Comparison of ENCODE assay signal across 32 cellular contexts in genomic region chr14:52778702-52779101, GRCh38.
"Had no signal": no experiment of that assay in that cellular context is flagged by ENCODE, and none has a peak within 500 bp of the region (broad histone marks: within the 10 kb centered on the region; RNA-seq: fewer than 3 reads in every experiment).

No MANE protein-coding gene starts in this region.

- H3K36me3 ChIP-seq: breast epithelium had no signal

- H3K9me3 ChIP-seq: ascending aorta, breast epithelium, esophagus muscularis mucosa, gastrocnemius medialis, heart left ventricle had no signal

- H3K4me1 ChIP-seq: breast epithelium, foreskin keratinocyte, gastrocnemius medialis had no signal

- H3K4me3 ChIP-seq: ascending aorta, breast epithelium, coronary artery, dorsolateral prefrontal cortex, esophagus muscularis mucosa, gastrocnemius medialis, heart left ventricle had no signal

- H3K36me3 Mint-ChIP-seq: activated naive CD4-positive, alpha-beta T cell treated with anti-CD3 and anti-CD28 coated beads, Interleukin-2, amount 50 U/mL, for 72 hours had no signal

- H3K4me1 Mint-ChIP-seq: activated CD4-positive, alpha-beta T cell treated with anti-CD3 and anti-CD28 coated beads for 36 hours; activated CD4-positive, alpha-beta T cell treated with anti-CD3 and anti-CD28 coated beads, Interleukin-2, amount 10 ng/mL, durations not matched to agents 24 days and 14 days; activated CD8-positive, alpha-beta memory T cell treated with anti-CD3 and anti-CD28 coated beads, Interleukin-2, amount 10 ng/mL, durations not matched to agents 7 days and 5 days; activated naive CD4-positive, alpha-beta T cell treated with anti-CD3 and anti-CD28 coated beads, Interleukin-2, amount 10 ng/mL, durations not matched to agents 7 days and 5 days; activated naive CD8-positive, alpha-beta T cell treated with anti-CD3 and anti-CD28 coated beads, Interleukin-2, amount 10 ng/mL, durations not matched to agents 7 days and 5 days; brain; central memory CD8-positive, alpha-beta T cell; endodermal cell had no signal

- H3K27ac ChIP-seq: ascending aorta, breast epithelium, coronary artery, dorsolateral prefrontal cortex, esophagus muscularis mucosa, foreskin keratinocyte, gastrocnemius medialis, heart left ventricle had no signal

- H3K27me3 ChIP-seq: ascending aorta, breast epithelium, dorsolateral prefrontal cortex, esophagus muscularis mucosa, foreskin keratinocyte, gastrocnemius medialis, heart left ventricle had no signal

- DNase-seq: activated CD4-positive, alpha-beta memory T cell treated with anti-CD3 and anti-CD28 coated beads for 36 hours; activated CD4-positive, alpha-beta T cell treated with anti-CD3 and anti-CD28 coated beads for 36 hours; activated CD4-positive, alpha-beta T cell treated with anti-CD3 and anti-CD28 coated beads, Interleukin-2, amount 10 ng/mL, durations not matched to agents 24 days and 14 days; activated CD4-positive, CD25-positive, alpha-beta regulatory T cell; activated CD4-positive, CD25-positive, alpha-beta regulatory T cell treated with anti-CD3 and anti-CD28 coated beads, Interleukin-2, amount 50 U/mL, for 72 hours; activated CD8-positive, alpha-beta memory T cell treated with anti-CD3 and anti-CD28 coated beads, Interleukin-2, amount 10 ng/mL, durations not matched to agents 7 days and 5 days; activated CD8-positive, alpha-beta memory T cell treated with anti-CD3 and anti-CD28 coated beads, Interleukin-2, amount 50 U/mL, for 4 hours; activated CD8-positive, alpha-beta T cell treated with anti-CD3 and anti-CD28 coated beads, Interleukin-2, amount 10 ng/mL, durations not matched to agents 7 days and 5 days; activated gamma-delta T cell; activated naive CD4-positive, alpha-beta T cell; activated naive CD4-positive, alpha-beta T cell treated with anti-CD3 and anti-CD28 coated beads, Interleukin-2, amount 10 ng/mL, durations not matched to agents 7 days and 5 days; activated naive CD8-positive, alpha-beta T cell treated with anti-CD3 and anti-CD28 coated beads, Interleukin-2, amount 10 ng/mL, durations not matched to agents 7 days and 5 days; activated T-cell treated with anti-CD3 and anti-CD28 coated beads, Interleukin-2, amount 50 U/mL, for 1 hour; activated T-cell treated with anti-CD3 and anti-CD28 coated beads, Interleukin-2, amount 50 U/mL, for 48 hours; dorsolateral prefrontal cortex; effector memory CD4-positive, alpha-beta T cell; endodermal cell; erythroblast; gastrocnemius medialis; glutamatergic neuron; heart left ventricle; T-helper 2 cell had no signal

- H3K9me3 Mint-ChIP-seq: activated CD4-positive, alpha-beta memory T cell treated with anti-CD3 and anti-CD28 coated beads for 36 hours; activated CD4-positive, alpha-beta T cell treated with anti-CD3 and anti-CD28 coated beads, Interleukin-2, amount 10 ng/mL, durations not matched to agents 24 days and 14 days; activated naive CD4-positive, alpha-beta T cell treated with anti-CD3 and anti-CD28 coated beads, Interleukin-2, amount 10 ng/mL, durations not matched to agents 7 days and 5 days; activated naive CD4-positive, alpha-beta T cell treated with anti-CD3 and anti-CD28 coated beads, Interleukin-2, amount 50 U/mL, for 72 hours; activated naive CD8-positive, alpha-beta T cell treated with anti-CD3 and anti-CD28 coated beads, Interleukin-2, amount 10 ng/mL, durations not matched to agents 7 days and 5 days; activated T-helper 1 cell treated with anti-CD3 and anti-CD28 coated beads, Interleukin-12 subunit alpha, Interleukin-12 subunit beta, Interleukin-2, Interleukin-4 antibody, amounts not matched to agents 30 ng/mL and 10 ng/mL and 1 ng/mL, durations not matched to agents 14 hours and 24 hours and 36 hours; brain; central memory CD8-positive, alpha-beta T cell; dendritic cell treated with granulocyte-macrophage colony-stimulating factor and Interleukin-4, amounts not matched to agents 40 ng/mL and 50 ng/mL, for 4 days; endodermal cell had no signal

- H3K4me3 Mint-ChIP-seq: activated CD4-positive, alpha-beta memory T cell treated with anti-CD3 and anti-CD28 coated beads for 36 hours; activated CD4-positive, alpha-beta T cell treated with anti-CD3 and anti-CD28 coated beads for 36 hours; activated CD4-positive, alpha-beta T cell treated with anti-CD3 and anti-CD28 coated beads, Interleukin-2, amount 10 ng/mL, durations not matched to agents 24 days and 14 days; activated CD8-positive, alpha-beta memory T cell treated with anti-CD3 and anti-CD28 coated beads, Interleukin-2, amount 10 ng/mL, durations not matched to agents 7 days and 5 days; activated CD8-positive, alpha-beta T cell treated with anti-CD3 and anti-CD28 coated beads, Interleukin-2, amount 10 ng/mL, durations not matched to agents 7 days and 5 days; activated naive CD4-positive, alpha-beta T cell treated with anti-CD3 and anti-CD28 coated beads, Interleukin-2, amount 10 ng/mL, durations not matched to agents 7 days and 5 days; activated naive CD8-positive, alpha-beta T cell treated with anti-CD3 and anti-CD28 coated beads, Interleukin-2, amount 10 ng/mL, durations not matched to agents 7 days and 5 days; activated T-helper 1 cell treated with anti-CD3 and anti-CD28 coated beads, Interleukin-12 subunit alpha, Interleukin-12 subunit beta, Interleukin-2, Interleukin-4 antibody, amounts not matched to agents 30 ng/mL and 10 ng/mL and 1 ng/mL, durations not matched to agents 14 hours and 24 hours and 36 hours; brain; central memory CD8-positive, alpha-beta T cell; dendritic cell treated with granulocyte-macrophage colony-stimulating factor and Interleukin-4, amounts not matched to agents 40 ng/mL and 50 ng/mL, for 4 days; endodermal cell had no signal

- H3K27me3 Mint-ChIP-seq: activated CD4-positive, alpha-beta memory T cell treated with anti-CD3 and anti-CD28 coated beads for 36 hours; activated CD4-positive, alpha-beta T cell treated with anti-CD3 and anti-CD28 coated beads for 36 hours; activated CD4-positive, alpha-beta T cell treated with anti-CD3 and anti-CD28 coated beads, Interleukin-2, amount 10 ng/mL, durations not matched to agents 24 days and 14 days; activated CD8-positive, alpha-beta memory T cell treated with anti-CD3 and anti-CD28 coated beads, Interleukin-2, amount 10 ng/mL, durations not matched to agents 7 days and 5 days; activated naive CD4-positive, alpha-beta T cell treated with anti-CD3 and anti-CD28 coated beads, Interleukin-2, amount 10 ng/mL, durations not matched to agents 7 days and 5 days; activated naive CD8-positive, alpha-beta T cell treated with anti-CD3 and anti-CD28 coated beads, Interleukin-2, amount 10 ng/mL, durations not matched to agents 7 days and 5 days; brain; central memory CD8-positive, alpha-beta T cell; dendritic cell treated with granulocyte-macrophage colony-stimulating factor and Interleukin-4, amounts not matched to agents 40 ng/mL and 50 ng/mL, for 4 days had no signal

- H3K27ac Mint-ChIP-seq: activated CD4-positive, alpha-beta memory T cell treated with anti-CD3 and anti-CD28 coated beads for 36 hours; activated CD4-positive, alpha-beta T cell treated with anti-CD3 and anti-CD28 coated beads for 36 hours; activated CD4-positive, alpha-beta T cell treated with anti-CD3 and anti-CD28 coated beads, Interleukin-2, amount 10 ng/mL, durations not matched to agents 24 days and 14 days; activated CD8-positive, alpha-beta memory T cell treated with anti-CD3 and anti-CD28 coated beads, Interleukin-2, amount 10 ng/mL, durations not matched to agents 7 days and 5 days; activated CD8-positive, alpha-beta T cell treated with anti-CD3 and anti-CD28 coated beads, Interleukin-2, amount 10 ng/mL, durations not matched to agents 7 days and 5 days; activated naive CD4-positive, alpha-beta T cell treated with anti-CD3 and anti-CD28 coated beads, Interleukin-2, amount 10 ng/mL, durations not matched to agents 7 days and 5 days; activated naive CD4-positive, alpha-beta T cell treated with anti-CD3 and anti-CD28 coated beads, Interleukin-2, amount 50 U/mL, for 72 hours; activated naive CD8-positive, alpha-beta T cell treated with anti-CD3 and anti-CD28 coated beads, Interleukin-2, amount 10 ng/mL, durations not matched to agents 7 days and 5 days; activated T-helper 1 cell treated with anti-CD3 and anti-CD28 coated beads, Interleukin-12 subunit alpha, Interleukin-12 subunit beta, Interleukin-2, Interleukin-4 antibody, amounts not matched to agents 30 ng/mL and 10 ng/mL and 1 ng/mL, durations not matched to agents 14 hours and 24 hours and 36 hours; brain; dendritic cell treated with granulocyte-macrophage colony-stimulating factor and Interleukin-4, amounts not matched to agents 40 ng/mL and 50 ng/mL, for 4 days; endodermal cell had no signal

- ATAC-seq: activated CD4-positive, alpha-beta T cell treated with anti-CD3 and anti-CD28 coated beads for 36 hours; activated CD8-positive, alpha-beta memory T cell treated with anti-CD3 and anti-CD28 coated beads, Interleukin-2, amount 10 ng/mL, durations not matched to agents 7 days and 5 days; activated CD8-positive, alpha-beta T cell treated with anti-CD3 and anti-CD28 coated beads, Interleukin-2, amount 10 ng/mL, durations not matched to agents 7 days and 5 days; activated naive CD4-positive, alpha-beta T cell treated with anti-CD3 and anti-CD28 coated beads, Interleukin-2, amount 50 U/mL, for 72 hours; foreskin keratinocyte; gastrocnemius medialis; heart left ventricle had no signal
